8 cellular contexts compared by ENCODE assay signal in genomic region chr14:61696753-61697318, GRCh38. TPM values are rescaled to one million over a fixed set of nuclear protein-coding genes. Genes with fewer than 3 reads are reported as not detected.
DNase-seq lines count a peak whose midpoint lies in the region; ATAC-seq and TF ChIP-seq lines count a peak whose summit lies in the region.

No MANE protein-coding gene starts in this region.

- WGBS in sigmoid colon, 2 donors, result 2 to 10% methylated on average over 5 of the region's 5 CpGs

- DNase-seq in H7, result no peak
- DNase-seq in foreskin fibroblast, result no peak
- no peak for DNase-seq in sigmoid colon
- DNase-seq in central memory CD4-positive, alpha-beta T cell, result no peak
- DNase-seq in GDM1 (lab: John Stamatoyannopoulos, UW), result no peak
- DNase-seq in GM10248 (ENCODE audit: extremely low spot score), result no peak

- intact Hi-C loops in sigmoid colon (cut with DNase I), result loop anchor here (5.0 to 10.0 kb wide), 2 partner anchors 110 to 222 kb away; no protein-coding TSS in a partner anchor

- H3K27ac ChIP-seq in SU-DHL-6 (ENCODE audit: low read depth, low read length), result no peak overlapping the region
- H3K27ac ChIP-seq in sigmoid colon, result peak overlapping the region in 2 of 4 donors; percentile 89 to 99

- H3K9me2 ChIP-seq in SU-DHL-6 (replicated peaks; ENCODE audit: insufficient read depth, low read length), result no peaks in the 10 kb centered on the region

- H3K36me3 ChIP-seq in H7 (replicated peaks; ENCODE audit: control insufficient read depth, insufficient read depth, low read length) (no peaks in the 10 kb centered on the region), SU-DHL-6 (ENCODE audit: low read length) (peaks cover 19% of the 10 kb centered on the region), sigmoid colon (no peaks in the 10 kb centered on the region)

- peak overlapping the region; percentile 73 for H3K4me2 ChIP-seq in SU-DHL-6 (ENCODE audit: low read depth, low read length, poor library complexity, severe bottlenecking)

- peak overlapping the region; percentile 87 for H3K9ac ChIP-seq in SU-DHL-6 (ENCODE audit: low read length)

- TF ChIP-seq CTCF in SU-DHL-6 (IDR thresholded peaks at IDR 0.05; ENCODE audit: insufficient read depth, low read length, poor library complexity, severe bottlenecking) (no peak), foreskin fibroblast (IDR thresholded peaks at IDR 0.05; ENCODE audit: low read depth, low read length) (no peak), sigmoid colon (IDR thresholded peaks at IDR 0.05) (no peak), GM10248 (IDR thresholded peaks at IDR 0.05; ENCODE audit: control extremely low read depth, extremely low read depth, low read depth, missing control alignments) (no peak)

- H3F3A ChIP-seq in SU-DHL-6 (ENCODE audit: insufficient read depth), result no peaks in the 10 kb centered on the region

- peaks cover 54% of the 10 kb centered on the region for H4K20me1 ChIP-seq in SU-DHL-6 (ENCODE audit: low read depth, low read length)

- H3K79me2 ChIP-seq in SU-DHL-6 (ENCODE audit: insufficient read depth, low read length), result peaks cover 65% of the 10 kb centered on the region

- H3K4me1 ChIP-seq in sigmoid colon, result peaks cover 0 to 40% (median 28%) of the 10 kb centered on the region in 4 donors

- H3K27me3 ChIP-seq in H7 (ENCODE audit: control insufficient read depth, insufficient read depth, low read length) (no peaks in the 10 kb centered on the region), SU-DHL-6 (ENCODE audit: low read length) (no peaks in the 10 kb centered on the region), sigmoid colon (no peaks in the 10 kb centered on the region)

- TF ChIP-seq EP300 in sigmoid colon (IDR thresholded peaks at IDR 0.05), result no peak

- no peak for TF ChIP-seq POLR2A in sigmoid colon (IDR thresholded peaks at IDR 0.05)

- H3K4me3 ChIP-seq in H7 (ENCODE audit: insufficient read depth, low read depth, low read length), result peak overlapping the region; percentile 89
- H3K4me3 ChIP-seq in SU-DHL-6 (ENCODE audit: insufficient read depth, low read length, poor library complexity, severe bottlenecking), result peak overlapping the region; percentile 99
- peak overlapping the region; percentile 74 to 97 for H3K4me3 ChIP-seq in foreskin fibroblast (ENCODE audit: low read depth in 1 of 2, low read length in 2 of 2)
- peak overlapping the region; percentile 72 to 94 (median 90) for H3K4me3 ChIP-seq in sigmoid colon

- H2AFZ ChIP-seq in SU-DHL-6 (ENCODE audit: low read depth, low read length, severe bottlenecking), result no peak overlapping the region

- no peak for ATAC-seq in HG03139 (IDR thresholded peaks at IDR 0.05; ENCODE audit: unreplicated experiment)

- CTCF ChIA-PET in GM10248 (lab: Yijun Ruan, JAX), result interaction anchor here (0.8 to 4.1 kb wide), 2 partner anchors 12 to 24 kb away, joined by 3 to 16 read pairs; no protein-coding TSS in a partner anchor

- POLR2A ChIA-PET in GM10248 (lab: Yijun Ruan, JAX), result no interaction called here

- H3K9me3 ChIP-seq in SU-DHL-6 (ENCODE audit: insufficient read depth, low read length) (no peaks in the 10 kb centered on the region), sigmoid colon (no peaks in the 10 kb centered on the region)

RNA-seq across cellular contexts. Expression of gene HIF1A, which starts 1.5 kb away (rescaled TPM):
- total RNA-seq in H7 (2014; rRNA removed; shearing (Covaris generic)), result 181 and 199 TPM in 2 replicates
- total RNA-seq in sigmoid colon, result 10 to 100 TPM; 49.7 to 84.0 (median 67.0) TPM
- polyA plus RNA-seq in sigmoid colon, result 10 to 100 TPM; 31.8 to 74.3 (median 50.9) TPM
